8 cellular contexts compared by ENCODE assay signal in the genomic region with DNA sequence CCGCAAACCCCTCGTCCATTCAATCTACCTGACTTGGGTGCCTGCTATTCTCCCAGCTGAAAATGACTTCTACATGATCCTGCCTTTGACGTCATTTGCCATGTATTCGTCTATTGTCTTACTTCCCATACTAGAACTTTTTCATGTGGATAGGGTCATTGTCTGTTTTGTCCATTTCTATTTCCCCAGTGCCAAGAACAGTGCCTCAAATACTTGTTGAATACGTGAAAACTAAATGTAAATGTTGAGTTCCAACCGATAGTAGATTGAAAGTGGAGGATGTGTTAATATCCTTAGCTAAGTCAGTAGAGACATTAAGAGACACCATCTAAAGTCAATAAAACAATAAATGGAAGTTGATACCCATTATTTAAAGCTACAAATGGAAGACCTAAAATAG. TPM values are rescaled to one million over a fixed set of nuclear protein-coding genes. Genes with fewer than 3 reads are reported as not detected.
DNase-seq lines count a peak whose midpoint lies in the region; ATAC-seq, FAIRE-seq and TF ChIP-seq lines count a peak whose summit lies in the region.

No MANE protein-coding gene starts in this region.

- H3K9me1 ChIP-seq in endothelial cell of umbilical vein (replicated peaks; ENCODE audit: control insufficient read depth, extremely low read depth, insufficient read depth, low read length), result no peaks in the 10 kb centered on the region

- no peaks in the 10 kb centered on the region for H4K20me1 ChIP-seq in endothelial cell of umbilical vein (replicated peaks; ENCODE audit: control insufficient read depth, extremely low read depth, insufficient read depth, low read length)

- peak overlapping the region; percentile 59 to 93 (median 88) for H3K4me3 ChIP-seq in endothelial cell of umbilical vein (replicated peaks in 1 of 3; ENCODE audit: insufficient read depth in 1 of 3, low read depth in 1 of 3, low read length in 3 of 3)
- H3K4me3 ChIP-seq in parathyroid adenoma (ENCODE audit: low read depth, low read length), result peak overlapping the region; percentile 60

- CTCF ChIA-PET in endothelial cell of umbilical vein (lab: Charles Lee), result interaction anchor here (1.2 to 4.5 kb wide), 4 partner anchors 30 to 425 kb away, joined by 3 to 19 read pairs (median 6); a partner anchor contains a TSS

- peak overlapping the region; percentile 97 for H2AFZ ChIP-seq in endothelial cell of umbilical vein (ENCODE audit: low read depth, low read length)
- peak overlapping the region; percentile 95 for H2AFZ ChIP-seq in parathyroid adenoma

- H3K36me3 ChIP-seq in endothelial cell of umbilical vein (ENCODE audit: control insufficient read depth in 2 of 2, extremely low read depth in 1 of 2, insufficient read depth in 2 of 2, low read length in 2 of 2) (peaks cover 3 to 8% of the 10 kb centered on the region in 2 experiments), parathyroid adenoma (ENCODE audit: control insufficient read depth, insufficient read depth, low read length) (no peaks in the 10 kb centered on the region)

- H3K4me2 ChIP-seq in endothelial cell of umbilical vein (ENCODE audit: insufficient read depth, low read length), result peak overlapping the region; percentile 97
- H3K4me2 ChIP-seq in parathyroid adenoma (ENCODE audit: low read length), result peak overlapping the region; percentile 58

- BruUV-seq in endothelial cell of umbilical vein (replicated peaks; lab: Mats Ljungman, UMichigan), result no TSS peak

- H3K27ac ChIP-seq in endothelial cell of umbilical vein (ENCODE audit: insufficient read depth, low read depth, low read length) (peak overlapping the region; percentile 83), parathyroid adenoma (no peak overlapping the region)

- H3K4me1 ChIP-seq in endothelial cell of umbilical vein (ENCODE audit: control insufficient read depth, extremely low read depth, insufficient read depth, low read length), result peaks cover 10% of the 10 kb centered on the region
- H3K4me1 ChIP-seq in parathyroid adenoma, result peaks cover 10% of the 10 kb centered on the region

- FAIRE-seq in endothelial cell of umbilical vein (lab: Jason Lieb, UNC), result no peak

- DNase-seq in EH (ENCODE audit: low read depth) (peak; percentile 7), NCI-H748 treated with DMSO at 0.1 percent for 48 hours (lab: John Stamatoyannopoulos, UW) (peak; percentile 58), endothelial cell of umbilical vein (ENCODE audit: low read depth, low spot score) (peak; percentile 50), T-helper 9 cell (no peak), HuH-7.5 (ENCODE audit: low spot score) (no peak)
- DNase-seq in effector CD8-positive, alpha-beta T cell (lab: John Stamatoyannopoulos, UW), result no peak

- H3K79me2 ChIP-seq in endothelial cell of umbilical vein (ENCODE audit: control insufficient read depth, insufficient read depth, low read length) (no peaks in the 10 kb centered on the region), parathyroid adenoma (no peaks in the 10 kb centered on the region)

- TF ChIP-seq CTCF in endothelial cell of umbilical vein (IDR thresholded peaks at IDR 0.05; ENCODE audit: extremely low read depth in 1 of 2, insufficient read depth in 1 of 2, low read depth in 1 of 2, low read length in 2 of 2) (no peak), parathyroid adenoma (IDR thresholded peaks at IDR 0.05) (no peak)

- no peak for ATAC-seq in HG02571 (IDR thresholded peaks at IDR 0.05; ENCODE audit: unreplicated experiment)

- no peak for TF ChIP-seq POLR2A in endothelial cell of umbilical vein (IDR thresholded peaks at IDR 0.05; ENCODE audit: low read depth, low read length)

- H3K9me3 ChIP-seq in endothelial cell of umbilical vein (replicated peaks; ENCODE audit: control insufficient read depth, insufficient read depth, low read length), result no peaks in the 10 kb centered on the region
- H3K9me3 ChIP-seq in parathyroid adenoma (ENCODE audit: control insufficient read depth, low read length), result no peaks in the 10 kb centered on the region

- dilution Hi-C loops in endothelial cell of umbilical vein (cut with MboI; ENCODE audit: extremely low pct_ligation_motif_present, low sequenced_read_pairs), result no loop called here

- POLR2A ChIA-PET in endothelial cell of umbilical vein (lab: Charles Lee), result no interaction called here

- no peaks in the 10 kb centered on the region for H3K27me3 ChIP-seq in endothelial cell of umbilical vein (ENCODE audit: control insufficient read depth in 2 of 2, insufficient read depth in 2 of 2, low read length in 2 of 2)
- H3K27me3 ChIP-seq in parathyroid adenoma (ENCODE audit: control insufficient read depth, insufficient read depth, low read length), result no peaks in the 10 kb centered on the region

- intact Hi-C loops in endothelial cell of umbilical vein (cut with micrococcal nuclease), result loop anchor here (5.0 to 10.0 kb wide), 3 partner anchors 125 to 1628 kb away; a partner anchor contains a TSS

- H3K9ac ChIP-seq in endothelial cell of umbilical vein (replicated peaks; ENCODE audit: extremely low read depth, insufficient read depth, low read length) (peak overlapping the region; percentile 95), parathyroid adenoma (no peak overlapping the region)

TF ChIP-seq in endothelial cell of umbilical vein, 7 proteins besides CTCF, POLR2A, EP300 and RAD21:
- no peak for TF ChIP-seq POLR2AphosphoS5 (IDR thresholded peaks at IDR 0.05; ENCODE audit: insufficient read depth, low read depth, low read length)
- TF ChIP-seq, protein P1, sequence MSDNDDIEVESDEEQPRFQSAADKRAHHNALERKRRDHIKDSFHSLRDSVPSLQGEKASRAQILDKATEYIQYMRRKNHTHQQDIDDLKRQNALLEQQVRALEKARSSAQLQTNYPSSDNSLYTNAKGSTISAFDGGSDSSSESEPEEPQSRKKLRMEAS (IDR thresholded peaks at IDR 0.05; ENCODE audit: insufficient read depth, insufficient read length), result no peak
- no peak for TF ChIP-seq JUN (IDR thresholded peaks at IDR 0.05; ENCODE audit: borderline replicate concordance, insufficient read depth, insufficient read length, low read depth)
- no peak for TF ChIP-seq GATA2 (IDR thresholded peaks at IDR 0.05; ENCODE audit: insufficient read depth, insufficient read length, low read depth, low read length)
- no peak for TF ChIP-seq EZH2 (IDR thresholded peaks at IDR 0.05; ENCODE audit: borderline replicate concordance, low read depth, low read length, severe bottlenecking)
- TF ChIP-seq MYC (IDR thresholded peaks at IDR 0.05; ENCODE audit: low read depth, low read length), result no peak

RNA-seq across cellular contexts. Expression of a gene that starts 0.9 kb away (rescaled TPM):
- total RNA-seq in endothelial cell of umbilical vein, result 10.6 and 11.3 TPM in 2 replicates
- 7.2 and 8.1 TPM in 2 replicates for polyA plus RNA-seq in endothelial cell of umbilical vein
- 8.0 and 8.8 TPM in 2 replicates for polyA plus RNA-seq in endothelial cell of umbilical vein (2011; cell fraction: cytosol; rRNA removed)
- 14.6 and 14.8 TPM in 2 replicates for polyA plus RNA-seq in endothelial cell of umbilical vein (2011; cell fraction: nucleus; rRNA removed)
- polyA plus RNA-seq in endothelial cell of umbilical vein (2012), result 10.3 and 13.7 TPM in 2 replicates
- 11.4 and 12.5 TPM in 2 replicates for polyA minus RNA-seq in endothelial cell of umbilical vein
- polyA minus RNA-seq in endothelial cell of umbilical vein (2011; cell fraction: cytosol; rRNA and poly(A)+ RNA removed), result 0.61 TPM
- polyA minus RNA-seq in endothelial cell of umbilical vein (2011; cell fraction: nucleus; rRNA and poly(A)+ RNA removed), result 15.0 and 19.9 TPM in 2 replicates

RNA-seq across cellular contexts. Expression of a gene that starts 13.3 kb away (rescaled TPM):
- total RNA-seq in endothelial cell of umbilical vein, result not detected in 2 replicates
- not detected in 2 replicates for polyA plus RNA-seq in endothelial cell of umbilical vein
- not detected in 2 replicates for polyA plus RNA-seq in endothelial cell of umbilical vein (2011; cell fraction: cytosol; rRNA removed)
- polyA plus RNA-seq in endothelial cell of umbilical vein (2011; cell fraction: nucleus; rRNA removed), result not detected in 2 replicates
- not detected in 2 replicates for polyA plus RNA-seq in endothelial cell of umbilical vein (2012)
- polyA minus RNA-seq in endothelial cell of umbilical vein, result not detected in 2 replicates
- not detected for polyA minus RNA-seq in endothelial cell of umbilical vein (2011; cell fraction: cytosol; rRNA and poly(A)+ RNA removed)
- not detected in 2 replicates for polyA minus RNA-seq in endothelial cell of umbilical vein (2011; cell fraction: nucleus; rRNA and poly(A)+ RNA removed)

RNA-seq across cellular contexts. Expression of a gene that starts 25.6 kb away (rescaled TPM):
- not detected in 2 replicates for total RNA-seq in endothelial cell of umbilical vein
- polyA plus RNA-seq in endothelial cell of umbilical vein, result not detected in 2 replicates
- not detected in 2 replicates for polyA plus RNA-seq in endothelial cell of umbilical vein (2011; cell fraction: cytosol; rRNA removed)
- polyA plus RNA-seq in endothelial cell of umbilical vein (2011; cell fraction: nucleus; rRNA removed), result not detected in 2 replicates
- polyA plus RNA-seq in endothelial cell of umbilical vein (2012), result not detected in 2 replicates
- polyA minus RNA-seq in endothelial cell of umbilical vein, result not detected in 2 replicates
- not detected for polyA minus RNA-seq in endothelial cell of umbilical vein (2011; cell fraction: cytosol; rRNA and poly(A)+ RNA removed)
- polyA minus RNA-seq in endothelial cell of umbilical vein (2011; cell fraction: nucleus; rRNA and poly(A)+ RNA removed), result not detected in 2 replicates

RNA-seq across cellular contexts. Expression of a gene that starts 30.2 kb away (rescaled TPM):
- total RNA-seq in endothelial cell of umbilical vein, result not detected in 2 replicates
- polyA plus RNA-seq in endothelial cell of umbilical vein, result not detected in 2 replicates
- polyA plus RNA-seq in endothelial cell of umbilical vein (2011; cell fraction: cytosol; rRNA removed), result not detected in 2 replicates
- not detected in 2 replicates for polyA plus RNA-seq in endothelial cell of umbilical vein (2011; cell fraction: nucleus; rRNA removed)
- not detected in 2 replicates for polyA plus RNA-seq in endothelial cell of umbilical vein (2012)
- not detected in 2 replicates for polyA minus RNA-seq in endothelial cell of umbilical vein
- polyA minus RNA-seq in endothelial cell of umbilical vein (2011; cell fraction: cytosol; rRNA and poly(A)+ RNA removed), result not detected
- polyA minus RNA-seq in endothelial cell of umbilical vein (2011; cell fraction: nucleus; rRNA and poly(A)+ RNA removed), result not detected in 2 replicates

RNA-seq across cellular contexts. Expression of a gene that starts 36.7 kb away (rescaled TPM):
- not detected in 2 replicates for total RNA-seq in endothelial cell of umbilical vein
- polyA plus RNA-seq in endothelial cell of umbilical vein, result not detected in 2 replicates
- polyA plus RNA-seq in endothelial cell of umbilical vein (2011; cell fraction: cytosol; rRNA removed), result not detected in 2 replicates
- polyA plus RNA-seq in endothelial cell of umbilical vein (2011; cell fraction: nucleus; rRNA removed), result not detected in 2 replicates
- polyA plus RNA-seq in endothelial cell of umbilical vein (2012), result not detected in 2 replicates
- not detected in 2 replicates for polyA minus RNA-seq in endothelial cell of umbilical vein
- polyA minus RNA-seq in endothelial cell of umbilical vein (2011; cell fraction: cytosol; rRNA and poly(A)+ RNA removed), result not detected
- not detected in 2 replicates for polyA minus RNA-seq in endothelial cell of umbilical vein (2011; cell fraction: nucleus; rRNA and poly(A)+ RNA removed)

Comparison
In these comparisons a context has a peak if more than half of its experiments do, and no peak if none do; other contexts are left out.
1. DNase-seq: peak in EH (single experiment), NCI-H748 treated with DMSO at 0.1 percent for 48 hours (single experiment) and endothelial cell of umbilical vein (single experiment); none in T-helper 9 cell (single experiment), effector CD8-positive, alpha-beta T cell (single experiment) and HuH-7.5 (single experiment).